ENCODE assay signal across 10 cellular contexts in the genomic region with DNA sequence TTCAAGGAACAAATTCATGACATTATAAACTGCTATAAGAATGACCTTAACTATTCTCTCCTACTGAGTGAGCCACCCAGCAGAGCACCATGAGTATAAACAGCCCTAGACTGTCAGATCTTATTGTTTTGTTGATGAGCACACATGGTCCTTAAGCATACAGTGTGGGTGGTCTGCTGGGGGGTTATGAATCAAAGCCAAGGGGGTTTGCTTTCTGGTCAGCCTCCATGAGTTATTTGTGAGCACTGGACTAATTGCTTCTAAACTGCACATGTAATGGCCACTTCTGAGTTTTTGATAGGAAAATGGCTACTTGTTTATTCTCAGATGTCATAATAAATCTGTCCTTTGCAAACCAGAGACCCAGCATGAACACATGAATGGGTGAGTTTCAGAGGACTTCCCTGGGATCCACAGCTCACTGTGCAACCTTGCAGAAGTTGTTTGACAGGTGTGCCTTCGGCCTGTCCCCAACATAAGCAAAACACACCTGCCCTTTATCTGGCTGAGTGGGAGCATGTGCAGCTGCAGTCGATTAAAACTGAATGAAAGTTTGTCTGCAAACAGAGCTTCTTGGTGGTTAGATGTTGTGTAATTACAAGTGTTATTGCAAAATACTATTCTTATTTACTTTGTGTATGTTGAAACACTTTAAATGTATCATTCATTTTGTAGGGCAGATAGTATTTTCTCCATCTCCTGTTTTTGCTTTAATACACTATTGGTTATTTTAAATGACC. TPM values are rescaled to one million over a fixed set of nuclear protein-coding genes. Genes with fewer than 3 reads are reported as not detected.
DNase-seq lines count a peak whose midpoint lies in the region; FAIRE-seq and TF ChIP-seq lines count a peak whose summit lies in the region.
"Had no signal": no experiment of that assay in that cellular context is flagged by ENCODE, and none has a peak within 500 bp of the region (broad histone marks: within the 10 kb centered on the region; RNA-seq: fewer than 3 reads in every experiment).

No MANE protein-coding gene starts in this region.

- peak overlapping the region in 1 of 2 experiments; percentile 12; a peak in 1 of 4 replicates for H3K4me2 ChIP-seq in H1 (ENCODE audit: insufficient read depth in 1 of 2, low read depth in 2 of 2, low read length in 2 of 2)

- H3K4ac ChIP-seq in H1 (replicated peaks; ENCODE audit: insufficient read length, low read depth, low read length), result no peak overlapping the region

- H3K27me3 ChIP-seq in H1 (replicated peaks in 1 of 4; ENCODE audit: control insufficient read depth in 3 of 4, extremely low read depth in 1 of 4, insufficient read depth in 3 of 4, low read length in 3 of 4), result no peaks in the 10 kb centered on the region
- no peaks in the 10 kb centered on the region for H3K27me3 ChIP-seq in sigmoid colon
- H3K27me3 ChIP-seq in spleen (replicated peaks in 1 of 7), result no peaks in the 10 kb centered on the region
- H3K27me3 ChIP-seq: neutrophil had no signal

- no peaks in the 10 kb centered on the region for H3K79me1 ChIP-seq in H1 (ENCODE audit: low read depth, low read length)

- no peak overlapping the region for H3K14ac ChIP-seq in H1 (ENCODE audit: insufficient read length)

- H3K56ac ChIP-seq in H1 (replicated peaks; ENCODE audit: insufficient read length, low read depth, low read length), result no peak overlapping the region

- H3K23ac ChIP-seq in H1 (ENCODE audit: insufficient read length), result no peak overlapping the region

- intact Hi-C loops in sigmoid colon (cut with DNase I) (loop anchor here (5.0 to 10.0 kb wide), 2 partner anchors 32 to 405 kb away; no protein-coding TSS in a partner anchor), spleen (cut with DNase I; ENCODE audit: low total_unique reads) (no loop called here)

- H3K36me3 ChIP-seq in H1 (ENCODE audit: control insufficient read depth in 2 of 4, insufficient read depth in 4 of 4, low read length in 3 of 4) (no peaks in the 10 kb centered on the region), sigmoid colon (no peaks in the 10 kb centered on the region), spleen (no peaks in the 10 kb centered on the region)
- H3K36me3 ChIP-seq: cardiac muscle cell, neutrophil had no signal

- TF ChIP-seq POLR2A in H1 (IDR thresholded peaks at IDR 0.05; ENCODE audit: control extremely low read depth in 1 of 2, low read depth in 2 of 2, low read length in 2 of 2), result no peak
- no peak for TF ChIP-seq POLR2A in sigmoid colon (IDR thresholded peaks at IDR 0.05)
- no peak for TF ChIP-seq POLR2A in spleen (IDR thresholded peaks at IDR 0.05)

- H3K27ac ChIP-seq in H1 (ENCODE audit: low read depth, low read length), result no peak overlapping the region
- H3K27ac ChIP-seq in sigmoid colon, result peak overlapping the region; percentile 85 to 98 (median 89)
- no peak overlapping the region for H3K27ac ChIP-seq in spleen
- H3K27ac ChIP-seq: cardiac muscle cell, neutrophil had no signal

- DNase-seq in H4 (ENCODE audit: low spot score) (peak; percentile 8), NCI-H2081 treated with DMSO at 0.1 percent for 48 hours (lab: John Stamatoyannopoulos, UW) (peak; percentile 54), H1 (ENCODE audit: low read depth in 1 of 2, low spot score in 2 of 2) (no peak), sigmoid colon (no peak), spleen (no peak), urothelium cell line (ENCODE audit: low spot score) (no peak), GM19239 (ENCODE audit: insufficient read length, low spot score) (no peak), NK-92 (lab: John Stamatoyannopoulos, UW; ENCODE audit: unreplicated experiment) (no peak)

- H4K20me1 ChIP-seq in H1 (replicated peaks in 1 of 2; ENCODE audit: control insufficient read depth in 1 of 2, insufficient read depth in 2 of 2, low read length in 2 of 2), result no peaks in the 10 kb centered on the region

- no peak overlapping the region for H2BK15ac ChIP-seq in H1 (ENCODE audit: low read length)

- no peak overlapping the region for H4K8ac ChIP-seq in H1 (ENCODE audit: extremely low read depth, insufficient read depth, low read length)

- no peaks in the 10 kb centered on the region for H3K79me2 ChIP-seq in H1 (ENCODE audit: control insufficient read depth in 1 of 2, insufficient read depth in 2 of 2, low read length in 2 of 2)

- no peak overlapping the region for H2BK20ac ChIP-seq in H1 (ENCODE audit: low read length)

- TF ChIP-seq EP300 in H1 (IDR thresholded peaks at IDR 0.05; ENCODE audit: borderline replicate concordance in 1 of 2, low read depth in 2 of 2, low read length in 2 of 2) (no peak), sigmoid colon (IDR thresholded peaks at IDR 0.05) (no peak)

- H3K4me3 ChIP-seq in H1 (ENCODE audit: extremely low read depth in 1 of 4, insufficient read depth in 2 of 4, low read depth in 3 of 4, low read length in 4 of 4) (no peak overlapping the region), sigmoid colon (no peak overlapping the region), spleen (no peak overlapping the region)
- H3K4me3 ChIP-seq: cardiac muscle cell had no signal

- H3K4me1 ChIP-seq in H1 (replicated peaks in 1 of 4; ENCODE audit: control insufficient read depth in 3 of 4, insufficient read depth in 4 of 4, low read length in 3 of 4) (peaks cover 0 to 5% (median 0%) of the 10 kb centered on the region in 4 experiments; a peak in 1 of 7 replicates), sigmoid colon (peaks cover 0 to 100% (median 93%) of the 10 kb centered on the region in 4 donors), spleen (peaks cover 0 to 17% (median 2%) of the 10 kb centered on the region in 6 donors)

- H2BK5ac ChIP-seq in H1 (ENCODE audit: low read depth, low read length), result no peak overlapping the region

- H2BK120ac ChIP-seq in H1 (replicated peaks; ENCODE audit: low read depth, low read length), result no peak overlapping the region

- no peak overlapping the region for H3K9ac ChIP-seq in H1 (replicated peaks in 1 of 4; ENCODE audit: extremely low read depth in 1 of 4, low read depth in 3 of 4, low read length in 3 of 4)

- H4K91ac ChIP-seq in H1 (replicated peaks; ENCODE audit: insufficient read length, low read length), result no peak overlapping the region

- H3K18ac ChIP-seq in H1 (ENCODE audit: extremely low read depth, low read length), result no peak overlapping the region

- POLR2A ChIA-PET in H1 (lab: Charles Lee; ENCODE audit: partially characterized antibody), result no interaction called here

- WGBS in H1 (ENCODE audit: extremely low coverage in 1 of 2, insufficient coverage in 1 of 2, insufficient read length in 1 of 2, insufficient replicate concordance in 2 of 2, low coverage in 1 of 2, low lambda C conversion rate in 2 of 2, missing lambda C conversion rate in 1 of 2), 2 experiments, result 88% methylated on average over 2 of the region's 2 CpGs; no CpG with 5 or more reads in 1 of the 2 experiments
- WGBS in sigmoid colon, 2 donors, result 10 to 32% methylated on average over 2 of the region's 2 CpGs
- 39 to 69% (median 51%) methylated on average over 2 of the region's 2 CpGs for WGBS in spleen, 5 donors

- H2AK5ac ChIP-seq in H1 (ENCODE audit: low read depth, low read length), result no peak overlapping the region

- no peak for TF ChIP-seq RAD21 in H1 (IDR thresholded peaks at IDR 0.05 in 1 of 2, conservative IDR thresholded peaks at IDR 0.05 in 1 of 2; ENCODE audit: low read depth in 2 of 2, low read length in 2 of 2)

- no peak overlapping the region for H4K5ac ChIP-seq in H1 (ENCODE audit: insufficient read length, low read depth, low read length)

- H2AFZ ChIP-seq in H1 (ENCODE audit: low read length), result no peak overlapping the region

- H3K23me2 ChIP-seq in H1 (ENCODE audit: low read depth, low read length), result no peaks in the 10 kb centered on the region

- no peak for TF ChIP-seq CTCF in H1 (IDR thresholded peaks at IDR 0.05; ENCODE audit: control extremely low read depth in 1 of 3, insufficient read depth in 1 of 3, low read depth in 1 of 3, low read length in 3 of 3)
- no peak for TF ChIP-seq CTCF in sigmoid colon (IDR thresholded peaks at IDR 0.05)
- no peak for TF ChIP-seq CTCF in spleen (IDR thresholded peaks at IDR 0.05 in 8 of 11, conservative IDR thresholded peaks at IDR 0.05 in 3 of 11)

- no peak overlapping the region; the same call in 1 of the 2 replicates for H2BK12ac ChIP-seq in H1 (ENCODE audit: low read depth, low read length)

- H3K9me3 ChIP-seq in H1 (ENCODE audit: insufficient read depth in 2 of 2, low read depth in 1 of 2, low read length in 1 of 2) (no peaks in the 10 kb centered on the region), sigmoid colon (no peaks in the 10 kb centered on the region), spleen (no peaks in the 10 kb centered on the region)
- H3K9me3 ChIP-seq: neutrophil had no signal

- CTCF ChIA-PET in H1 (lab: Charles Lee; ENCODE audit: partially characterized antibody), result interaction anchor here (0.6 to 2.7 kb wide), 5 partner anchors 31 to 149 kb away, joined by 3 to 10 read pairs (median 5); no protein-coding TSS in a partner anchor

- FAIRE-seq in H1 (lab: Jason Lieb, UNC) (no peak), urothelium cell line (lab: Jason Lieb, UNC) (no peak), GM19239 (lab: Jason Lieb, UNC) (no peak)

TF ChIP-seq in H1, 55 proteins besides CTCF, POLR2A, EP300 and RAD21 (continues in another document):
- TF ChIP-seq TAF7 (optimal IDR thresholded peaks at IDR 0.05; ENCODE audit: borderline replicate concordance, low read depth, low read length), result no peak
- TF ChIP-seq FOSL1 (IDR thresholded peaks at IDR 0.05; ENCODE audit: insufficient read depth, low read depth, low read length), result no peak
- peak; percentile 75 for TF ChIP-seq NANOG (IDR thresholded peaks at IDR 0.05; ENCODE audit: insufficient read depth, low read depth, low read length, poor library complexity, severe bottlenecking)
- no peak for TF ChIP-seq HDAC2 (IDR thresholded peaks at IDR 0.05; ENCODE audit: borderline replicate concordance in 1 of 2, low read depth in 2 of 2, low read length in 2 of 2)

RNA-seq across cellular contexts. Expression of a gene that starts 35.9 kb away (rescaled TPM):
- total RNA-seq in H4 (2014; rRNA removed; shearing (Covaris generic)), result not detected in 2 replicates
- total RNA-seq in H1 (2021; fragmentation: NEBNext Ultra II Directional; extraction: Animal tissue kit (Norgen Biotek cat#: 25700)), result 15.3 and 15.4 TPM in 2 replicates
- polyA plus RNA-seq in H1 (2011; rRNA removed) (6.1 and 6.4 TPM in 2 replicates), sigmoid colon (1 to 10 TPM; 2.5 to 5.3 (median 4.2) TPM), spleen (1 to 10 TPM; 1.5 to 5.3 (median 2.2) TPM)
- polyA plus RNA-seq in H1 (2011; cell fraction: cytosol; rRNA removed), result 6.7 TPM
- polyA plus RNA-seq in H1 (2011; cell fraction: nucleus; rRNA removed), result 6.8 TPM
- polyA plus RNA-seq in H1 (2012, experiment 1 of 2), result 5.8 to 7.9 TPM (median 7.4 TPM) in 4 replicates
- 2.0 TPM for polyA plus RNA-seq in H1 (2012, experiment 2 of 2)
- polyA plus RNA-seq in H1 (2013, experiment 1 of 2), result 14.5 TPM
- 13.1 TPM for polyA plus RNA-seq in H1 (2013, experiment 2 of 2)
- polyA minus RNA-seq in H1 (2011; rRNA and poly(A)+ RNA removed), result 11.6 and 13.7 TPM in 2 replicates
- polyA minus RNA-seq in H1 (2011; cell fraction: cytosol; rRNA and poly(A)+ RNA removed), result 7.5 TPM
- 24.9 TPM for polyA minus RNA-seq in H1 (2011; cell fraction: nucleus; rRNA and poly(A)+ RNA removed)
- total RNA-seq in sigmoid colon (100 to 1,000 TPM in 3 of 4 donors, 10 to 100 TPM in 1; 89.9 to 167 (median 137) TPM), spleen (10 to 100 TPM in 6 of 7 donors, 1 to 10 TPM in 1; 9.3 to 65.5 (median 45.6) TPM)

Comparison
In these comparisons a context has a peak if more than half of its experiments do, and no peak if none do; other contexts are left out.
1. DNase-seq: peak in H4 (single experiment) and NCI-H2081 treated with DMSO at 0.1 percent for 48 hours (single experiment); none in H1 (0 of 2), sigmoid colon (single experiment), spleen (single experiment), urothelium cell line (single experiment), GM19239 (single experiment) and NK-92 (single experiment).
2. H3K27ac ChIP-seq: peak in sigmoid colon (4 of 4); none in H1 (single experiment) and spleen (0 of 8).
3. RNA of a gene that starts 35.9 kb away (total RNA-seq): 89.9 to 167 TPM in sigmoid colon, 9.3 to 65.5 TPM in spleen and 15.3 to 15.4 TPM in H1; not detected in H4; every median in the first group is over 10 times any median in the second.